Comparison of ENCODE assay signal across 14 cellular contexts in the genomic region with DNA sequence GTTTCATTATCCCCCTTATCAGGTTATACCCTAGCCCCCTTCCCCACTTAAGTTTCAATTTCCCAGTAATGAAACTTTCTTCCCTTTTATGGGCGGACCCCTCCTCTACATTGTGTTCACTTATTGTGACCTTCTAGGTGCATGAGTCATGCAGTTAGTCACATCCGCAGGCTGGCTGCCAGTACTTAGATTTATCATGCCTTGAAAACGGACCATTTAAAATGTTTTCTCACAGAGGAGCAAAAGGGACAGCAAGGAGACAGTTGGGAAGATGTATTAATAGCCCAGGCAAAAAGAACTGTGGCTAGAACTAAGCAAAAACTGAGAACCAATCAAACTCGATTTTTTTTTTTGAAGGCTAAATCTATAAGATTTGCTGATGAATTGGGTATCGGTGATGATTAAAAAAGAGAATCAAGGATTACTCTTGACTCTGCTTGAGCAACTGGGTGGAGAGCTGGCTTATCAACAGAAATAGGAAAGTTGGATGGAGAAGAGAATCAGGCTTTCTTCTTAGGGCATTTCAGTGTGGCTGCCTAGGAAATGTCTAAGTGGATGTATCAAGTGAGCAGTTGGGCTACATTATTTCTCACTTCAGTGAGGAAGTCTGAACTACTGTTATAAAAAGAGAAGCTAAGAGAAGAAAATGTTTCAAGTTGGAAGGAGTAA.
DNase-seq lines count a peak whose midpoint lies in the region; FAIRE-seq and TF ChIP-seq lines count a peak whose summit lies in the region.
"Had no signal": no experiment of that assay in that cellular context is flagged by ENCODE, and none has a peak within 500 bp of the region (broad histone marks: within the 10 kb centered on the region; RNA-seq: fewer than 3 reads in every experiment).

No MANE protein-coding gene starts in this region.

- no peak overlapping the region for H3K4me3 ChIP-seq in MG63
- H3K4me3 ChIP-seq in astrocyte (ENCODE audit: insufficient read depth, low read depth, low read length) = peak overlapping the region; percentile 12
- no peak overlapping the region for H3K4me3 ChIP-seq in Caco-2 (ENCODE audit: low read depth, low read length)
- H3K4me3 ChIP-seq: testis had no signal

- peak overlapping the region; percentile 66 for H3K9ac ChIP-seq in astrocyte (ENCODE audit: low read length)

- H3K27me3 ChIP-seq in MG63 (no peaks in the 10 kb centered on the region), astrocyte (ENCODE audit: insufficient read depth, low read length) (no peaks in the 10 kb centered on the region), Caco-2 (replicated peaks; ENCODE audit: control insufficient read depth, insufficient read depth, low read length) (no peaks in the 10 kb centered on the region)
- H3K27me3 ChIP-seq: testis had no signal

- H3K4me1 ChIP-seq in astrocyte (ENCODE audit: insufficient read depth, low read length) (peaks cover 20% of the 10 kb centered on the region), Caco-2 (peaks cover 7% of the 10 kb centered on the region; the same call in 1 of the 2 replicates)
- H3K4me1 ChIP-seq: testis had no signal

- H3K27me3 Mint-ChIP-seq in astrocyte (ENCODE audit: low read depth, unreplicated experiment) (no peaks in the 10 kb centered on the region), Caco-2 (ENCODE audit: insufficient read depth, unreplicated experiment) (no peaks in the 10 kb centered on the region)
- no peaks in the 10 kb centered on the region for H3K27me3 Mint-ChIP-seq in activated CD4-positive, alpha-beta memory T cell treated with anti-CD3 and anti-CD28 coated beads, Interleukin-2, amount 10 ng/mL, durations not matched to agents 7 days and 5 days

- H3K9me3 Mint-ChIP-seq in astrocyte (ENCODE audit: unreplicated experiment) = peaks cover 29% of the 10 kb centered on the region
- peaks cover 15% of the 10 kb centered on the region for H3K9me3 Mint-ChIP-seq in Caco-2 (ENCODE audit: unreplicated experiment)
- no peaks in the 10 kb centered on the region for H3K9me3 Mint-ChIP-seq in activated CD4-positive, alpha-beta memory T cell treated with anti-CD3 and anti-CD28 coated beads, Interleukin-2, amount 10 ng/mL, durations not matched to agents 7 days and 5 days
- H3K9me3 Mint-ChIP-seq: activated T-cell treated with anti-CD3 and anti-CD28 coated beads, Interleukin-2, amount 50 U/mL, for 4 hours had no signal

- H3K27ac ChIP-seq in astrocyte (ENCODE audit: low read depth, low read length) = peak overlapping the region; percentile 82
- H3K27ac ChIP-seq: testis had no signal

- POLR2A ChIA-PET in Caco-2 (lab: Charles Lee) = no interaction called here
- POLR2A ChIA-PET in activated CD4-positive, alpha-beta memory T cell treated with anti-CD3 and anti-CD28 coated beads, Interleukin-2, amount 10 ng/mL, durations not matched to agents 7 days and 5 days (lab: Charles Lee) = no interaction called here

- peak overlapping the region; percentile 26 for H2AFZ ChIP-seq in astrocyte (ENCODE audit: low read depth, low read length)

- CTCF ChIA-PET in Caco-2 (lab: Charles Lee) = no interaction called here
- CTCF ChIA-PET in activated CD4-positive, alpha-beta memory T cell treated with anti-CD3 and anti-CD28 coated beads, Interleukin-2, amount 10 ng/mL, durations not matched to agents 7 days and 5 days (lab: Charles Lee) = no interaction called here

- H3K36me3 Mint-ChIP-seq in astrocyte (ENCODE audit: low read depth, unreplicated experiment) (no peaks in the 10 kb centered on the region), Caco-2 (ENCODE audit: insufficient read depth, unreplicated experiment) (no peaks in the 10 kb centered on the region)
- no peaks in the 10 kb centered on the region for H3K36me3 Mint-ChIP-seq in activated CD4-positive, alpha-beta memory T cell treated with anti-CD3 and anti-CD28 coated beads, Interleukin-2, amount 10 ng/mL, durations not matched to agents 7 days and 5 days (ENCODE audit: low read depth)
- H3K36me3 Mint-ChIP-seq: CD8-positive, alpha-beta T cell had no signal

- H3K4me2 ChIP-seq in astrocyte (ENCODE audit: low read length) = peak overlapping the region; percentile 78

- no peaks in the 10 kb centered on the region for H4K20me1 ChIP-seq in astrocyte (ENCODE audit: insufficient read depth, low read length)

- no peaks in the 10 kb centered on the region for H3K79me2 ChIP-seq in astrocyte (ENCODE audit: insufficient read depth, low read length)

- H3K4me3 Mint-ChIP-seq in astrocyte (ENCODE audit: unreplicated experiment) (peak overlapping the region; percentile 64), Caco-2 (ENCODE audit: unreplicated experiment) (no peak overlapping the region)
- no peak overlapping the region for H3K4me3 Mint-ChIP-seq in activated CD4-positive, alpha-beta memory T cell treated with anti-CD3 and anti-CD28 coated beads, Interleukin-2, amount 10 ng/mL, durations not matched to agents 7 days and 5 days
- H3K4me3 Mint-ChIP-seq: activated T-cell treated with anti-CD3 and anti-CD28 coated beads, Interleukin-2, amount 50 U/mL, for 4 hours; CD8-positive, alpha-beta T cell had no signal

- H3K9me3 ChIP-seq in MG63 (no peaks in the 10 kb centered on the region), astrocyte (ENCODE audit: insufficient read depth, low read depth, low read length) (no peaks in the 10 kb centered on the region), Caco-2 (no peaks in the 10 kb centered on the region)
- H3K9me3 ChIP-seq: testis had no signal

- no TSS peak for BruUV-seq in Caco-2 (replicated peaks; lab: Mats Ljungman, UMichigan)

- TF ChIP-seq CTCF in astrocyte (IDR thresholded peaks at IDR 0.05; ENCODE audit: insufficient read depth, low read depth, low read length) (no peak), Caco-2 (IDR thresholded peaks at IDR 0.05; ENCODE audit: insufficient read depth in 1 of 2, low read depth in 1 of 2, low read length in 1 of 2, severe bottlenecking in 1 of 2, unreplicated experiment in 1 of 2) (no peak)

- DNase-seq in DMS53 treated with DMSO at 0.1 percent for 48 hours (lab: John Stamatoyannopoulos, UW; ENCODE audit: unreplicated experiment) (peak; percentile 31), MG63 (peak; percentile 67), astrocyte (ENCODE audit: low read depth) (peak; percentile 86), iris pigment epithelial cell (ENCODE audit: low read depth) (peak; percentile 83), Caco-2 (no peak), superior temporal gyrus (ENCODE audit: extremely low spot score) (no peak)
- no peak for DNase-seq in activated CD4-positive, alpha-beta memory T cell treated with anti-CD3 and anti-CD28 coated beads, Interleukin-2, amount 10 ng/mL, durations not matched to agents 7 days and 5 days
- no peak for DNase-seq in effector CD8-positive, alpha-beta T cell (lab: John Stamatoyannopoulos, UW)
- DNase-seq: activated T-cell treated with anti-CD3 and anti-CD28 coated beads, Interleukin-2, amount 50 U/mL, for 4 hours; CD8-positive, alpha-beta T cell; NCI-H69; stimulated activated CD4-positive, alpha-beta T cell treated with anti-CD3 and anti-CD28 coated beads, Interleukin-4, amount 100 ng/mL, for 4 hours; T-helper 2 cell; testis had no signal

- FAIRE-seq in astrocyte (lab: Jason Lieb, UNC) = peak; percentile 84

- H3K36me3 ChIP-seq in MG63 = no peaks in the 10 kb centered on the region
- H3K36me3 ChIP-seq in astrocyte (ENCODE audit: insufficient read depth, low read length) = no peaks in the 10 kb centered on the region
- H3K36me3 ChIP-seq in Caco-2 (ENCODE audit: control insufficient read depth, insufficient read depth, low read length) = no peaks in the 10 kb centered on the region

- H3K27ac Mint-ChIP-seq in astrocyte (ENCODE audit: unreplicated experiment) (peak overlapping the region; percentile 83), Caco-2 (ENCODE audit: unreplicated experiment) (no peak overlapping the region)
- H3K27ac Mint-ChIP-seq in activated CD4-positive, alpha-beta memory T cell treated with anti-CD3 and anti-CD28 coated beads, Interleukin-2, amount 10 ng/mL, durations not matched to agents 7 days and 5 days = no peak overlapping the region
- H3K27ac Mint-ChIP-seq: CD8-positive, alpha-beta T cell had no signal

- intact Hi-C loops in Caco-2 (cut with micrococcal nuclease; ENCODE audit: unreplicated experiment) = loop anchor here (5.0 to 10.0 kb wide), 2 partner anchors 158 to 455 kb away; no protein-coding TSS in a partner anchor

- H3K4me1 Mint-ChIP-seq in astrocyte (ENCODE audit: low read depth, unreplicated experiment) (peaks cover 18% of the 10 kb centered on the region), Caco-2 (ENCODE audit: low read depth, unreplicated experiment) (peaks cover 5% of the 10 kb centered on the region)
- peaks cover 8% of the 10 kb centered on the region for H3K4me1 Mint-ChIP-seq in activated CD4-positive, alpha-beta memory T cell treated with anti-CD3 and anti-CD28 coated beads, Interleukin-2, amount 10 ng/mL, durations not matched to agents 7 days and 5 days

Comparison
In these comparisons a context has a peak if more than half of its experiments do, and no peak if none do; other contexts are left out.
1. DNase-seq: peak in DMS53 treated with DMSO at 0.1 percent for 48 hours (single experiment), MG63 (single experiment), astrocyte (single experiment) and iris pigment epithelial cell (single experiment); none in Caco-2 (0 of 2), superior temporal gyrus (single experiment), activated CD4-positive, alpha-beta memory T cell treated with anti-CD3 and anti-CD28 coated beads, Interleukin-2, amount 10 ng/mL, durations not matched to agents 7 days and 5 days (single experiment) and effector CD8-positive, alpha-beta T cell (single experiment).